25 cellular contexts compared by ENCODE assay signal in the genomic region with DNA sequence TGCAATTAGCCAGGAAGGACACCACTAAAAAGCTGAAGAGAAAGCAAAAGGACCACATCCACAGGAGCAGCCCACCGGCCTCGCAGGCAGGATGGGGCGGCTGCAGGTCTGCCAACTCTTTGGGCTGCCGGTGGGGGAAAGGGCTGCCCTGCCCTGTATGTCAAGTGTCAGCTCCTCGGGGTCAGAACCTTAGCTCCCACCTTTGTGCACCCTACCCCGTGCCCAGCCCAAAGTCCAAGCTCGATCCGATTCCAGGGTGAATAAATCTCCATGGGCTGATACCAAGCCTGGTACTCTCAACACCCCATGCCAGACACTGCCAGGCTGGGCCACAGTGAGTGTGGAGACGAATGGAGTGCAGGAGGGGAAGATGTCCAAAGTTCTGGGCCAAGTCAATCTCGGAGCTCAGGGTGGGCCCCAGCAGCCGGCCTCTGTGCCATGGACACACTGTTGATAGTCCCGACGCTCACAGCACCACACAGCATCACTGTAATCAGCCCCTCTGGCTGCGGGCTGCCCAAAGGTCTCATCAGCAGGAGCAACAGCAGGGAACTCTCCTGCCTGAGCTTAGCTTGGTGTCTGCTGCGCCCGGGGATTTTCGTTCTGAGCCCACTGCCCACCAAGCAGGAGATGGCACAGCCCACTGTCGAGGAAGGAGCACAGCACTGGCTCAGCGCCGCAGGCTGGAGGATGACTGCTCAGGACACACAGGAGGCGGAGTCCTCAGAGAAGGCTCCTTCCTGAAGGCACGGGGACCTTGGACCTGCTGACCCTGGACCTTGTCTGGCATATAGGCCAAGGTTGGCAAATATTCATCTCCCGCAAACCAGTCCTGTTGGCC.
"Had no signal": no experiment of that assay in that cellular context is flagged by ENCODE, and none has a peak within 500 bp of the region (broad histone marks: within the 10 kb centered on the region; RNA-seq: fewer than 3 reads in every experiment).

No MANE protein-coding gene starts in this region.

- H3K4me1 ChIP-seq: spleen, upper lobe of left lung had no signal

- H3K27me3 ChIP-seq: neural progenitor cell, upper lobe of left lung had no signal

- H3K4me2 ChIP-seq: hepatocyte, neural progenitor cell had no signal

- H3K79me2 ChIP-seq: hepatocyte had no signal

- H2AFZ ChIP-seq: hepatocyte, neural progenitor cell had no signal

- H3K9ac ChIP-seq: neural progenitor cell had no signal

- ATAC-seq: activated CD8-positive, alpha-beta T cell treated with anti-CD3 and anti-CD28 coated beads, Interleukin-2, amount 10 ng/mL, durations not matched to agents 7 days and 5 days; activated T-cell treated with anti-CD3 and anti-CD28 coated beads, Interleukin-2, amount 50 U/mL, for 72 hours; esophagus mucosa; left ventricle myocardium superior had no signal

- H3K9me3 ChIP-seq: spleen, upper lobe of left lung had no signal

- H3K27ac ChIP-seq: hepatocyte, neural progenitor cell, SK-N-MC, spleen, upper lobe of left lung had no signal

- H3K36me3 ChIP-seq: neural progenitor cell, spleen, upper lobe of left lung had no signal

- H3K4me3 ChIP-seq: hepatocyte, neural progenitor cell, SK-N-MC, spleen, upper lobe of left lung had no signal

- FAIRE-seq: endothelial cell of umbilical vein had no signal

- DNase-seq: activated CD4-positive, alpha-beta T cell treated with anti-CD3 and anti-CD28 coated beads for 48 hours; activated CD8-positive, alpha-beta T cell treated with anti-CD3 and anti-CD28 coated beads, Interleukin-2, amount 10 ng/mL, durations not matched to agents 7 days and 5 days; activated gamma-delta T cell; activated T-cell treated with anti-CD3 and anti-CD28 coated beads, Interleukin-2, amount 50 U/mL, for 72 hours; anterior cingulate cortex; central memory CD4-positive, alpha-beta T cell; dermis blood vessel endothelial cell; effector memory CD4-positive, alpha-beta T cell; foreskin melanocyte; glutamatergic neuron; immature natural killer cell; kidney glomerular epithelial cell; left ventricle myocardium superior; naive B cell; retina; spleen; stimulated activated CD4-positive, alpha-beta T cell treated with anti-CD3 and anti-CD28 coated beads, Interleukin-4, amount 100 ng/mL, for 24 hours; stimulated activated naive CD4-positive, alpha-beta T cell treated with Interleukin-2 at 50 U/mL for 16 hours; SW 1271; upper lobe of left lung had no signal
